ENCODE assay signal across 39 cellular contexts in the genomic region with DNA sequence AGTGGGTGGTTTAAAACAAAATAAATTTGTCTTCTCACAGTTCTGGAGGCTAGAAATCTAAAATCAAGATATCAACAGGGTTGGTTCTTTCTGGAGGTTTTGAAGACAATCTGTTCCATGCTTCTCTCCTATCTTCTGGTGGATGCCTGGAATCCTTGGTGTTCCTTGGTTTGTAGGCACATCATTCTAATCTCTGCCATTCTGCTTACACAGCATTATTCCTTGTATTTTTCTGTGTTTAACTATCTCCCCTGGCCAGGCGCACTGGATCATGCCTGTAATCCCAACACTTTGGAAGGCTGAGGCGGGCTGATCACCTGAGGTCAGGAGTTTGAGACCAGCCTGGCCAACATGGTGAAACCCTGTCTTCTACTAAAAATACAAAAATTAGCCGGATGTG.
"Had no signal": no experiment of that assay in that cellular context is flagged by ENCODE, and none has a peak within 500 bp of the region (broad histone marks: within the 10 kb centered on the region; RNA-seq: fewer than 3 reads in every experiment).

No MANE protein-coding gene starts in this region.

- H3K4me1 ChIP-seq: ascending aorta had no signal

- H3K27me3 Mint-ChIP-seq: activated CD4-positive, alpha-beta memory T cell treated with anti-CD3 and anti-CD28 coated beads for 36 hours; activated CD4-positive, alpha-beta T cell treated with anti-CD3 and anti-CD28 coated beads, Interleukin-2, amount 10 ng/mL, durations not matched to agents 24 days and 14 days; activated CD8-positive, alpha-beta T cell treated with anti-CD3 and anti-CD28 coated beads for 36 hours; activated naive CD4-positive, alpha-beta T cell treated with anti-CD3 and anti-CD28 coated beads, Interleukin-2, amount 50 U/mL, for 24 hours; activated naive CD8-positive, alpha-beta T cell; activated naive CD8-positive, alpha-beta T cell treated with anti-CD3 and anti-CD28 coated beads, Interleukin-2, amount 10 ng/mL, durations not matched to agents 7 days and 5 days; activated naive CD8-positive, alpha-beta T cell treated with anti-CD3 and anti-CD28 coated beads, Interleukin-2, amount 50 U/mL, for 24 hours; activated T-helper 17 cell treated with anti-CD3 and anti-CD28 coated beads, Interleukin-2, amount 50 U/mL, for 72 hours; brain; central memory CD8-positive, alpha-beta T cell had no signal

- H3K4me1 Mint-ChIP-seq: activated CD4-positive, alpha-beta T cell treated with anti-CD3 and anti-CD28 coated beads, Interleukin-2, amount 10 ng/mL, durations not matched to agents 24 days and 14 days; activated naive CD8-positive, alpha-beta T cell treated with anti-CD3 and anti-CD28 coated beads, Interleukin-2, amount 10 ng/mL, durations not matched to agents 7 days and 5 days; activated T-helper 17 cell treated with anti-CD3 and anti-CD28 coated beads, Interleukin-2, amount 50 U/mL, for 72 hours; brain; central memory CD8-positive, alpha-beta T cell had no signal

- H3K36me3 ChIP-seq: ascending aorta, cardiac muscle cell had no signal

- H3K4me3 ChIP-seq: ascending aorta, cardiac muscle cell had no signal

- DNase-seq: activated CD4-positive, alpha-beta memory T cell treated with anti-CD3 and anti-CD28 coated beads for 36 hours; activated CD4-positive, alpha-beta T cell treated with anti-CD3 and anti-CD28 coated beads for 4 hours; activated CD4-positive, alpha-beta T cell treated with anti-CD3 and anti-CD28 coated beads, Interleukin-2, amount 10 ng/mL, durations not matched to agents 24 days and 14 days; activated CD4-positive, alpha-beta T cell treated with anti-CD3 and anti-CD28 coated beads, Interleukin-2, amount 50 U/mL, for 1 hour; activated CD4-positive, alpha-beta T cell treated with anti-CD3 and anti-CD28 coated beads, Interleukin-2, amount 50 U/mL, for 4 hours; activated CD4-positive, CD25-positive, alpha-beta regulatory T cell; activated CD8-positive, alpha-beta memory T cell treated with anti-CD3 and anti-CD28 coated beads, Interleukin-2, amount 50 U/mL, for 4 hours; activated CD8-positive, alpha-beta T cell treated with anti-CD3 and anti-CD28 coated beads for 36 hours; activated effector memory CD4-positive, alpha-beta T cell treated with anti-CD3 and anti-CD28 coated beads, Interleukin-2, amount 50 U/mL, for 16 hours; activated gamma-delta T cell treated with Interleukin-2 at 50 U/mL for 16 hours; activated naive CD4-positive, alpha-beta T cell; activated naive CD4-positive, alpha-beta T cell treated with anti-CD3 and anti-CD28 coated beads for 36 hours; activated naive CD8-positive, alpha-beta T cell treated with anti-CD3 and anti-CD28 coated beads, Interleukin-2, amount 10 ng/mL, durations not matched to agents 7 days and 5 days; activated naive CD8-positive, alpha-beta T cell treated with anti-CD3 and anti-CD28 coated beads, Interleukin-2, amount 50 U/mL, for 24 hours; activated T-cell treated with anti-CD3 and anti-CD28 coated beads for 4 hours; activated T-cell treated with anti-CD3 and anti-CD28 coated beads, Interleukin-2, amount 50 U/mL, for 1 hour; activated T-cell treated with anti-CD3 and anti-CD28 coated beads, Interleukin-2, amount 50 U/mL, for 4 hours; activated T-cell treated with anti-CD3 and anti-CD28 coated beads, Interleukin-2, amount 50 U/mL, for 72 hours; amygdala; anterior cingulate cortex; caudate nucleus; cerebellar nuclear complex; T-helper 1 cell; T-helper 2 cell; T-helper 9 cell had no signal

- H3K27ac Mint-ChIP-seq: activated CD4-positive, alpha-beta memory T cell treated with anti-CD3 and anti-CD28 coated beads for 36 hours; activated CD4-positive, alpha-beta T cell treated with anti-CD3 and anti-CD28 coated beads, Interleukin-2, amount 10 ng/mL, durations not matched to agents 24 days and 14 days; activated CD8-positive, alpha-beta T cell treated with anti-CD3 and anti-CD28 coated beads for 36 hours; activated naive CD4-positive, alpha-beta T cell treated with anti-CD3 and anti-CD28 coated beads for 36 hours; activated naive CD4-positive, alpha-beta T cell treated with anti-CD3 and anti-CD28 coated beads, Interleukin-2, amount 50 U/mL, for 24 hours; activated naive CD8-positive, alpha-beta T cell; activated naive CD8-positive, alpha-beta T cell treated with anti-CD3 and anti-CD28 coated beads, Interleukin-2, amount 10 ng/mL, durations not matched to agents 7 days and 5 days; activated naive CD8-positive, alpha-beta T cell treated with anti-CD3 and anti-CD28 coated beads, Interleukin-2, amount 50 U/mL, for 24 hours; activated T-cell treated with anti-CD3 and anti-CD28 coated beads, Interleukin-2, amount 50 U/mL, for 72 hours; activated T-helper 1 cell treated with anti-CD3 and anti-CD28 coated beads, Interleukin-12 subunit alpha, Interleukin-12 subunit beta, Interleukin-2, Interleukin-4 antibody, amounts not matched to agents 30 ng/mL and 10 ng/mL and 1 ng/mL, durations not matched to agents 14 hours and 24 hours and 36 hours; activated T-helper 17 cell treated with anti-CD3 and anti-CD28 coated beads, Interleukin-2, amount 50 U/mL, for 72 hours; brain; T-helper 1 cell treated with Interleukin-12 subunit alpha and Interleukin-12 subunit beta and Interleukin-4 antibody, amounts not matched to agents 30 μg/mL and 1 μg/mL, for 36 hours; T-helper 2 cell treated with Interferon-gamma antibody and Interleukin-4, amounts not matched to agents 5 μg/mL and 100 μg/mL, for 36 hours had no signal

- H3K4me3 Mint-ChIP-seq: activated CD4-positive, alpha-beta memory T cell treated with anti-CD3 and anti-CD28 coated beads for 36 hours; activated CD4-positive, alpha-beta T cell treated with anti-CD3 and anti-CD28 coated beads, Interleukin-2, amount 10 ng/mL, durations not matched to agents 24 days and 14 days; activated CD8-positive, alpha-beta T cell treated with anti-CD3 and anti-CD28 coated beads for 36 hours; activated naive CD4-positive, alpha-beta T cell treated with anti-CD3 and anti-CD28 coated beads for 36 hours; activated naive CD4-positive, alpha-beta T cell treated with anti-CD3 and anti-CD28 coated beads, Interleukin-2, amount 50 U/mL, for 24 hours; activated naive CD8-positive, alpha-beta T cell; activated naive CD8-positive, alpha-beta T cell treated with anti-CD3 and anti-CD28 coated beads, Interleukin-2, amount 10 ng/mL, durations not matched to agents 7 days and 5 days; activated naive CD8-positive, alpha-beta T cell treated with anti-CD3 and anti-CD28 coated beads, Interleukin-2, amount 50 U/mL, for 24 hours; activated T-cell treated with anti-CD3 and anti-CD28 coated beads, Interleukin-2, amount 50 U/mL, for 4 hours; activated T-cell treated with anti-CD3 and anti-CD28 coated beads, Interleukin-2, amount 50 U/mL, for 72 hours; activated T-helper 1 cell treated with anti-CD3 and anti-CD28 coated beads, Interleukin-12 subunit alpha, Interleukin-12 subunit beta, Interleukin-2, Interleukin-4 antibody, amounts not matched to agents 30 ng/mL and 10 ng/mL and 1 ng/mL, durations not matched to agents 14 hours and 24 hours and 36 hours; activated T-helper 17 cell treated with anti-CD3 and anti-CD28 coated beads, Interleukin-2, amount 50 U/mL, for 72 hours; brain; central memory CD8-positive, alpha-beta T cell; T-helper 1 cell treated with Interleukin-12 subunit alpha and Interleukin-12 subunit beta and Interleukin-4 antibody, amounts not matched to agents 30 μg/mL and 1 μg/mL, for 36 hours; T-helper 2 cell treated with Interferon-gamma antibody and Interleukin-4, amounts not matched to agents 5 μg/mL and 100 μg/mL, for 36 hours had no signal

- H3K27ac ChIP-seq: ascending aorta, cardiac muscle cell, VCaP had no signal

- FAIRE-seq: bronchial epithelial cell, TTC549 had no signal

- ATAC-seq: activated CD4-positive, CD25-positive, alpha-beta regulatory T cell treated with anti-CD3 and anti-CD28 coated beads, Interleukin-2, amount 50 U/mL, for 24 hours; activated CD8-positive, alpha-beta T cell treated with anti-CD3 and anti-CD28 coated beads for 36 hours; activated naive CD8-positive, alpha-beta T cell treated with anti-CD3 and anti-CD28 coated beads, Interleukin-2, amount 50 U/mL, for 24 hours; activated T-cell treated with anti-CD3 and anti-CD28 coated beads, Interleukin-2, amount 50 U/mL, for 4 hours; activated T-cell treated with anti-CD3 and anti-CD28 coated beads, Interleukin-2, amount 50 U/mL, for 72 hours; activated T-helper 17 cell treated with anti-CD3 and anti-CD28 coated beads, Interleukin-2, amount 50 U/mL, for 72 hours had no signal

- H3K27me3 ChIP-seq: ascending aorta, cardiac muscle cell had no signal
